ENCODE assay signal across 9 cellular contexts in genomic region chr17:82242698-82242976, GRCh38. TPM values are rescaled to one million over a fixed set of nuclear protein-coding genes. Genes with fewer than 3 reads are reported as not detected.
DNase-seq lines count a peak whose midpoint lies in the region; ATAC-seq, FAIRE-seq and TF ChIP-seq lines count a peak whose summit lies in the region.
"Had no signal": no experiment of that assay in that cellular context is flagged by ENCODE, and none has a peak within 500 bp of the region (broad histone marks: within the 10 kb centered on the region; RNA-seq: fewer than 3 reads in every experiment).

No MANE protein-coding gene starts in this region.

- peak overlapping the region; percentile 46 for H3K27ac Mint-ChIP-seq in activated naive CD8-positive, alpha-beta T cell treated with anti-CD3 and anti-CD28 coated beads, Interleukin-2, amount 50 U/mL, for 24 hours
- H3K27ac Mint-ChIP-seq in stimulated activated naive B cell treated with anti-CD40 and anti-IgM and Interleukin-4, amounts not matched to agents 10 μg/mL and 1 μg/mL and 100 μg/mL, for 72 hours = peak overlapping the region; percentile 75

- no peaks in the 10 kb centered on the region for H3K27me3 ChIP-seq in layer of hippocampus (ENCODE audit: control insufficient read depth, insufficient read depth, low read length)

- no peaks in the 10 kb centered on the region for H3K9me3 Mint-ChIP-seq in activated naive CD8-positive, alpha-beta T cell treated with anti-CD3 and anti-CD28 coated beads, Interleukin-2, amount 50 U/mL, for 24 hours
- no peaks in the 10 kb centered on the region for H3K9me3 Mint-ChIP-seq in stimulated activated naive B cell treated with anti-CD40 and anti-IgM and Interleukin-4, amounts not matched to agents 10 μg/mL and 1 μg/mL and 100 μg/mL, for 72 hours

- no peak for ATAC-seq in activated naive CD8-positive, alpha-beta T cell treated with anti-CD3 and anti-CD28 coated beads, Interleukin-2, amount 50 U/mL, for 24 hours
- ATAC-seq in stimulated activated naive B cell treated with anti-CD40 and anti-IgM and Interleukin-4, amounts not matched to agents 10 μg/mL and 1 μg/mL and 100 μg/mL, for 72 hours (replicated peaks) = no peak
- ATAC-seq in GM21528 (IDR thresholded peaks at IDR 0.05; ENCODE audit: low FRiP score, unreplicated experiment) (no peak), GM19324 (IDR thresholded peaks at IDR 0.05; ENCODE audit: low FRiP score, unreplicated experiment) (no peak)

- no peak for TF ChIP-seq POLR2A in GM12892 (IDR thresholded peaks at IDR 0.05; ENCODE audit: low read depth, low read length)

- H3K27me3 Mint-ChIP-seq in activated naive CD8-positive, alpha-beta T cell treated with anti-CD3 and anti-CD28 coated beads, Interleukin-2, amount 50 U/mL, for 24 hours = no peaks in the 10 kb centered on the region
- no peaks in the 10 kb centered on the region for H3K27me3 Mint-ChIP-seq in stimulated activated naive B cell treated with anti-CD40 and anti-IgM and Interleukin-4, amounts not matched to agents 10 μg/mL and 1 μg/mL and 100 μg/mL, for 72 hours

- DNase-seq in GM12892 (ENCODE audit: insufficient read length) (no peak), NCI-H2029 (lab: John Stamatoyannopoulos, UW) (no peak)
- DNase-seq in activated naive CD8-positive, alpha-beta T cell treated with anti-CD3 and anti-CD28 coated beads, Interleukin-2, amount 50 U/mL, for 24 hours = no peak
- DNase-seq in stimulated activated naive B cell treated with anti-CD40 and anti-IgM and Interleukin-4, amounts not matched to agents 10 μg/mL and 1 μg/mL and 100 μg/mL, for 72 hours = no peak
- DNase-seq: MV-4-11, WERI-Rb-1 had no signal

- no peak overlapping the region for H3K4me3 Mint-ChIP-seq in activated naive CD8-positive, alpha-beta T cell treated with anti-CD3 and anti-CD28 coated beads, Interleukin-2, amount 50 U/mL, for 24 hours
- H3K4me3 Mint-ChIP-seq in stimulated activated naive B cell treated with anti-CD40 and anti-IgM and Interleukin-4, amounts not matched to agents 10 μg/mL and 1 μg/mL and 100 μg/mL, for 72 hours = peak overlapping the region in 1 of 2 donors; percentile 36

- peak; percentile 21 for FAIRE-seq in GM12892 (lab: Jason Lieb, UNC)

- H3K4me1 Mint-ChIP-seq in activated naive CD8-positive, alpha-beta T cell treated with anti-CD3 and anti-CD28 coated beads, Interleukin-2, amount 50 U/mL, for 24 hours = peaks cover 43% of the 10 kb centered on the region
- peaks cover 59 to 71% of the 10 kb centered on the region in 2 donors for H3K4me1 Mint-ChIP-seq in stimulated activated naive B cell treated with anti-CD40 and anti-IgM and Interleukin-4, amounts not matched to agents 10 μg/mL and 1 μg/mL and 100 μg/mL, for 72 hours

- peaks cover 26% of the 10 kb centered on the region for H3K36me3 Mint-ChIP-seq in activated naive CD8-positive, alpha-beta T cell treated with anti-CD3 and anti-CD28 coated beads, Interleukin-2, amount 50 U/mL, for 24 hours (ENCODE audit: low read depth)
- H3K36me3 Mint-ChIP-seq in stimulated activated naive B cell treated with anti-CD40 and anti-IgM and Interleukin-4, amounts not matched to agents 10 μg/mL and 1 μg/mL and 100 μg/mL, for 72 hours = peaks cover 48 to 59% of the 10 kb centered on the region in 2 donors

- H3K27ac ChIP-seq in layer of hippocampus (ENCODE audit: low read depth, low read length) = peak overlapping the region; percentile 52
- H3K27ac ChIP-seq: WERI-Rb-1 had no signal

RNA-seq across cellular contexts. Expression of gene SLC16A3, which starts 13.8 kb away (rescaled TPM):
- polyA plus RNA-seq in GM12892 (2012; ENCODE audit: missing spikeins) = 56.1 TPM

RNA-seq across cellular contexts. Expression of gene CCDC57, which starts 30.0 kb away (rescaled TPM):
- 47.8 TPM for polyA plus RNA-seq in GM12892 (2012; ENCODE audit: missing spikeins)

RNA-seq across cellular contexts. Expression of gene CSNK1D, which starts 30.9 kb away (rescaled TPM):
- polyA plus RNA-seq in GM12892 (2012; ENCODE audit: missing spikeins) = 52.3 TPM
